9 cellular contexts compared by ENCODE assay signal in the genomic region with DNA sequence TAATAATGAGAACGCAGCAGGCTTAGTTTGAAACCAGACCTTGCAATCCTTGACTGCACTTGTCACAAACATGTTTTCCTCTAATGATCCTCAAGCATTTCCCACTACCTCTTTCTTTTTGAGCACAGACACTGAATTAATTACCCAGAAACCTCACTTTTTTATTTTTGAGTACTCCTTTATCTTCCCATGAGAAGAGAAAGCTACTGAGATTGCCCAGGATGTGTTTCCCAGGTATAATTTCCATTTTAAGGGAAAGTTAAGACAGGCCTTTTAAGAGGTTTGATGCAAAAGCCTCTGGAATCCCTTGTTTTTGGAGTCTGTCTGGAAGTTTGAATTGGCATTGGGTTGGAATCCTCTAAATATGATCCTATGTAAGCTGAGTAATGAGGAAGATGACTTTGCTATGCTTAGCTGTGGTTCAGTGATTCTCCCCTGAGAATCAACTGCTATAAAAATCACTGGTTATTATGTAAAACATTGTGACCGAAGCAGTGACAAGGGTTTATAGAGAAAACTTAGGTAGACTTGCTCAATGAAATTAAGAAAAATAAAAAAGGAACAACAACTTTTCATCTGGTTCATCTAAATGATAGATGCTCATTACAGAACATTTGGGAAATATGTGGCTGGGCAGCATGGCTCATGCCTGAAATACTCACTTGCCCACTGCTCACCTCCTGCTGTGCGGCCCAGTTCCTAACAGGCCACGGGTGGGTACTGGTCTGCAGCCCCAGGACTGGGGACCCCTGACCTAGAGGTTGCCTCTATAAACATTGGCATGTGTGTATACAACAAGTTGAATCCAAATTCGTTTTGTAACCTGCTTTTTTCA. TPM values are rescaled to one million over a fixed set of nuclear protein-coding genes. Genes with fewer than 3 reads are reported as not detected.
A peak's percentile ranks its signal among the peaks of the same experiment; 100 is the strongest.
DNase-seq lines count a peak whose midpoint lies in the region; ATAC-seq, FAIRE-seq and TF ChIP-seq lines count a peak whose summit lies in the region.
"Had no signal": no experiment of that assay in that cellular context is flagged by ENCODE, and none has a peak within 500 bp of the region (broad histone marks: within the 10 kb centered on the region; RNA-seq: fewer than 3 reads in every experiment).

No MANE protein-coding gene starts in this region.

- H3K4me3 ChIP-seq in GM23248 (no peak overlapping the region), Panc1 (ENCODE audit: low read depth in 2 of 2, low read length in 2 of 2) (no peak overlapping the region), neural progenitor cell (no peak overlapping the region), prostate gland (no peak overlapping the region)

- no peak overlapping the region for H3K4me3 Mint-ChIP-seq in neural progenitor cell

- no peaks in the 10 kb centered on the region for H3K9me3 Mint-ChIP-seq in neural progenitor cell

- H3K9me3 ChIP-seq in GM23248 (ENCODE audit: low read depth) (no peaks in the 10 kb centered on the region), Panc1 (ENCODE audit: control insufficient read depth, insufficient read depth, low read depth, low read length) (no peaks in the 10 kb centered on the region), neural progenitor cell (ENCODE audit: low read depth) (no peaks in the 10 kb centered on the region), prostate gland (no peaks in the 10 kb centered on the region)

- H3K9ac ChIP-seq in GM23248 (peak overlapping the region; percentile 24; the same call in 1 of the 2 replicates), neural progenitor cell (no peak overlapping the region)

- peaks cover 24% of the 10 kb centered on the region for H3K4me1 ChIP-seq in GM23248 (ENCODE audit: insufficient read depth)
- peaks cover 26% of the 10 kb centered on the region for H3K4me1 ChIP-seq in Panc1 (ENCODE audit: control insufficient read depth, insufficient read depth, low read length)
- peaks cover 14% of the 10 kb centered on the region for H3K4me1 ChIP-seq in neural progenitor cell
- H3K4me1 ChIP-seq in prostate gland (replicated peaks): no peaks in the 10 kb centered on the region

- no peak overlapping the region for H3K27ac Mint-ChIP-seq in neural progenitor cell

- in situ Hi-C loops in GM23248 (cut with MboI): no loop called here
- in situ Hi-C loops in Panc1 (cut with HindIII; ENCODE audit: low pct_unique_long_range_greater_than_20kb, low sequenced_read_pairs): no loop called here

- no TSS peak for BruUV-seq in Panc1 (replicated peaks; lab: Mats Ljungman, UMichigan)

- TF ChIP-seq POLR2A in prostate gland (IDR thresholded peaks at IDR 0.05): no peak

- POLR2A ChIA-PET in Panc1 (lab: Charles Lee): no interaction called here

- no peaks in the 10 kb centered on the region for H3K27me3 ChIP-seq in GM23248 (replicated peaks; ENCODE audit: insufficient read depth)
- no peaks in the 10 kb centered on the region for H3K27me3 ChIP-seq in Panc1 (ENCODE audit: control insufficient read depth, insufficient read depth, low read length)
- no peaks in the 10 kb centered on the region for H3K27me3 ChIP-seq in neural progenitor cell
- H3K27me3 ChIP-seq in prostate gland (replicated peaks; ENCODE audit: insufficient read depth): no peaks in the 10 kb centered on the region

- no peak for TF ChIP-seq CTCF in Panc1 (IDR thresholded peaks at IDR 0.05)
- no peak for TF ChIP-seq CTCF in neural progenitor cell (IDR thresholded peaks at IDR 0.05)
- TF ChIP-seq CTCF in prostate gland (IDR thresholded peaks at IDR 0.05): no peak

- H3K27ac ChIP-seq in GM23248: peak overlapping the region; percentile 56
- peak overlapping the region; percentile 66; the same call in 1 of the 2 replicates for H3K27ac ChIP-seq in Panc1 (ENCODE audit: low read length)
- H3K27ac ChIP-seq in neural progenitor cell: no peak overlapping the region
- H3K27ac ChIP-seq in prostate gland: no peak overlapping the region

- FAIRE-seq in GM18507 (lab: Jason Lieb, UNC): peak; percentile 89

- CTCF ChIA-PET in Panc1 (lab: Charles Lee): no interaction called here

- DNase-seq in GM18507 (ENCODE audit: extremely low spot score, insufficient read length, low read depth) (no peak), GM23248 (peak; percentile 59), Panc1 (ENCODE audit: low read depth, low spot score) (no peak), neural progenitor cell (ENCODE audit: low spot score) (no peak), prostate gland (ENCODE audit: low spot score) (no peak), foreskin melanocyte (no peak), dermis blood vessel endothelial cell (no peak)
- DNase-seq: T-helper 1 cell had no signal

- H3K36me3 ChIP-seq in GM23248 (ENCODE audit: low read depth): no peaks in the 10 kb centered on the region
- no peaks in the 10 kb centered on the region for H3K36me3 ChIP-seq in Panc1 (ENCODE audit: control insufficient read depth, insufficient read depth, low read length)
- H3K36me3 ChIP-seq in neural progenitor cell: no peaks in the 10 kb centered on the region
- no peaks in the 10 kb centered on the region for H3K36me3 ChIP-seq in prostate gland

- no peaks in the 10 kb centered on the region for H3K36me3 Mint-ChIP-seq in neural progenitor cell

- peaks cover 16% of the 10 kb centered on the region for H3K4me1 Mint-ChIP-seq in neural progenitor cell

- 70 to 72% methylated on average over 5 of the region's 5 CpGs for WGBS in GM23248 (ENCODE audit: low coverage in 1 of 2, low lambda C conversion rate in 2 of 2, missing lambda C conversion rate in 2 of 2), 2 experiments
- 68% methylated on average over 5 of the region's 5 CpGs for WGBS in prostate gland

- H3K4me2 ChIP-seq in GM23248 (ENCODE audit: unreplicated experiment) (peak overlapping the region; percentile 11), neural progenitor cell (no peak overlapping the region)

- no peaks in the 10 kb centered on the region for H3K79me2 ChIP-seq in GM23248 (ENCODE audit: insufficient read depth)
- H3K79me2 ChIP-seq in neural progenitor cell (ENCODE audit: low read depth): no peaks in the 10 kb centered on the region

- intact Hi-C loops in Panc1 (cut with micrococcal nuclease; ENCODE audit: unreplicated experiment) (no loop called here), prostate gland (cut with DNase I) (no loop called here)

- peak overlapping the region; percentile 39 for H2AFZ ChIP-seq in GM23248
- peak overlapping the region; percentile 65 for H2AFZ ChIP-seq in neural progenitor cell (replicated peaks)

- H3F3A ChIP-seq in GM23248 (ENCODE audit: insufficient read depth) (peaks cover 22% of the 10 kb centered on the region), neural progenitor cell (ENCODE audit: low read depth) (peaks cover 4% of the 10 kb centered on the region)

- H3K9me2 ChIP-seq in GM23248 (ENCODE audit: insufficient read depth): no peaks in the 10 kb centered on the region

- ATAC-seq in Panc1: no peak

- H3K27me3 Mint-ChIP-seq in neural progenitor cell (ENCODE audit: insufficient read depth, low read depth): no peaks in the 10 kb centered on the region

- H4K20me1 ChIP-seq in GM23248 (ENCODE audit: insufficient read depth) (no peaks in the 10 kb centered on the region), neural progenitor cell (ENCODE audit: low read depth) (no peaks in the 10 kb centered on the region)

RNA-seq across cellular contexts. Expression of a gene that starts 10.8 kb away (rescaled TPM):
- total RNA-seq in GM23248 (2014; rRNA removed; shearing (Covaris generic)): not detected in 2 replicates
- polyA plus RNA-seq in GM23248 (2016; fragmentation: Nextera tagmentation; extraction: Ambion mirVana): 0.24 TPM in 1 of 2 replicates, not detected in the other
- total RNA-seq in Panc1 (2021; ENCODE audit: unreplicated experiment) (1.2 TPM), neural progenitor cell (ENCODE audit: low replicate concordance) (5.7 and 11.2 TPM in 2 replicates), prostate gland (1 to 10 TPM; 1.3 to 1.9 TPM), dermis blood vessel endothelial cell (0.17 and 0.65 TPM in 2 replicates)
- polyA plus RNA-seq in Panc1 (2012; ENCODE audit: insufficient read length): 0.29 TPM
- polyA plus RNA-seq: neural cell had no signal

Comparison
In these comparisons a context has a peak if more than half of its experiments do, and no peak if none do; other contexts are left out.
1. H3K27ac ChIP-seq: peak in GM23248 (single experiment) and Panc1 (single experiment); none in neural progenitor cell (single experiment) and prostate gland (0 of 2).